1 cellular context compared by ENCODE assay signal in the genomic region with DNA sequence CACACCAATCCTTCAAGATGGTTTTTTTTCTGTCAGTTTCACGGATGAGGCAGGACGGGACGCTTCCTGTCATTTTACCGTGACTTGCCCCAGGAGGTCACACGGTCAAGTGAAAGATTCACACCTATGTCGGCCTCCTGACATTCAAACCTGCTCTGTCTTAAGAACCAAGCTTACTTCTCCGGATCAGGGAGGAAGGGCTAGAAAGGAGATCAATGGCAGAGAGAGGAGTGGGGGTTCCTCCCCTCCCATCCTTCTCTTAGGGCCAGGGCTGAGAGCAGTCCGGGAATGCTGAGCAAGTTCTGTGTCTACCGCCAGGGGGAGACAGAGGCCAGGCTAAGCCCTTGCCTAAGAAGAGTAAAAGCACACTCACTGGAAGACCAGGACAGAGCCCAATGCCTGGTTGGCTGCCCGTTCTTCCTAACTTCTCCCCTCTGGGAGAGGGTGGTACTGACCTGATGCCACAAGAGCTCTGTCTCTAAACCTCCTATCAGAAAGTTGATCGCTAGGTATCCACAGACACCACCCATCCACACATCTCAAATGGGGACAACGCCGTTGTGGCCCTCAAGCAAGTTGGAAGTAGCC.
TF ChIP-seq lines count a peak whose summit lies in the region.

No MANE protein-coding gene starts in this region.

TF ChIP-seq in HEK293, 187 proteins besides CTCF, POLR2A, EP300 and RAD21 (continued from another document):
- TF ChIP-seq PRDM6 (tag by site-specific recombination; IDR thresholded peaks at IDR 0.05) (no peak), ZNF510 (tag by site-specific recombination; IDR thresholded peaks at IDR 0.05; ENCODE audit: insufficient replicate concordance) (no peak), ZNF621 (tag by site-specific recombination; IDR thresholded peaks at IDR 0.05) (no peak), ZNF768 (tag by site-specific recombination; IDR thresholded peaks at IDR 0.05) (no peak), ZNF529 (tag by site-specific recombination; IDR thresholded peaks at IDR 0.05; ENCODE audit: insufficient replicate concordance) (no peak), ZNF670 (tag by site-specific recombination; IDR thresholded peaks at IDR 0.05; ENCODE audit: low read depth) (no peak), ZNF391 (tag by site-specific recombination; IDR thresholded peaks at IDR 0.05; ENCODE audit: borderline replicate concordance, low read depth) (peak; percentile 43; the same call in 1 of the 2 replicates), ZNF571 (tag by site-specific recombination; IDR thresholded peaks at IDR 0.05) (no peak), ZNF747 (tag by site-specific recombination; IDR thresholded peaks at IDR 0.05) (no peak), KLF10 (tag by site-specific recombination; IDR thresholded peaks at IDR 0.05) (peak; percentile 18; the same call in 1 of the 2 replicates), WT1 (tag by site-specific recombination; IDR thresholded peaks at IDR 0.05) (peak; percentile 20; the same call in 1 of the 2 replicates), ZNF660 (tag by site-specific recombination; IDR thresholded peaks at IDR 0.05) (peak; percentile 87), ZNF341 (tag by site-specific recombination; IDR thresholded peaks at IDR 0.05; ENCODE audit: low read depth) (peak; percentile 71), ZBTB17 (tag by site-specific recombination; IDR thresholded peaks at IDR 0.05) (peak; percentile 60; the same call in 1 of the 2 replicates), GLI2 (tag by site-specific recombination; IDR thresholded peaks at IDR 0.05; ENCODE audit: borderline replicate concordance, low read depth) (no peak), ZBTB21 (tag by site-specific recombination; IDR thresholded peaks at IDR 0.05) (no peak), ZNF423 (tag by site-specific recombination; IDR thresholded peaks at IDR 0.05) (no peak), ZNF16 (tag by site-specific recombination; IDR thresholded peaks at IDR 0.05; ENCODE audit: low read depth) (no peak), ZNF292 (tag by site-specific recombination; IDR thresholded peaks at IDR 0.05; ENCODE audit: borderline replicate concordance, low read depth) (no peak), ZNF792 (tag by site-specific recombination; IDR thresholded peaks at IDR 0.05) (no peak), ZNF76 (tag by site-specific recombination; IDR thresholded peaks at IDR 0.05; ENCODE audit: borderline replicate concordance, low read depth) (peak; percentile 41; the same call in 1 of the 2 replicates), ZNF561 (tag by site-specific recombination; IDR thresholded peaks at IDR 0.05; ENCODE audit: borderline replicate concordance) (no peak), ZNF2 (tag by site-specific recombination; IDR thresholded peaks at IDR 0.05) (peak; percentile 49; the same call in 1 of the 2 replicates), ZNF324 (tag by site-specific recombination; IDR thresholded peaks at IDR 0.05) (no peak), SCRT1 (tag by site-specific recombination; IDR thresholded peaks at IDR 0.05; ENCODE audit: borderline replicate concordance) (no peak), ZNF518A (tag by site-specific recombination; conservative IDR thresholded peaks at IDR 0.05; ENCODE audit: low read depth) (no peak), ZIC2 (tag by site-specific recombination; IDR thresholded peaks at IDR 0.05) (no peak), ZNF354C (tag by site-specific recombination; IDR thresholded peaks at IDR 0.05; ENCODE audit: borderline replicate concordance, low read depth) (no peak), ZNF223 (tag by site-specific recombination; IDR thresholded peaks at IDR 0.05) (no peak), ZNF433 (tag by site-specific recombination; IDR thresholded peaks at IDR 0.05; ENCODE audit: low read depth) (no peak), ZNF664 (tag by site-specific recombination; IDR thresholded peaks at IDR 0.05) (0 out of 2 replicates have a peak, but pooled peaks have one; percentile 17), ZBTB8A (tag by site-specific recombination; IDR thresholded peaks at IDR 0.05) (0 out of 2 replicates have a peak, but pooled peaks have one; percentile 24), SP7 (tag by site-specific recombination; IDR thresholded peaks at IDR 0.05) (peak; percentile 24; the same call in 1 of the 2 replicates), YY1 (tag by site-specific recombination; IDR thresholded peaks at IDR 0.05) (no peak), ZNF843 (tag by site-specific recombination; IDR thresholded peaks at IDR 0.05) (no peak)
- TF ChIP-seq, protein P1, sequence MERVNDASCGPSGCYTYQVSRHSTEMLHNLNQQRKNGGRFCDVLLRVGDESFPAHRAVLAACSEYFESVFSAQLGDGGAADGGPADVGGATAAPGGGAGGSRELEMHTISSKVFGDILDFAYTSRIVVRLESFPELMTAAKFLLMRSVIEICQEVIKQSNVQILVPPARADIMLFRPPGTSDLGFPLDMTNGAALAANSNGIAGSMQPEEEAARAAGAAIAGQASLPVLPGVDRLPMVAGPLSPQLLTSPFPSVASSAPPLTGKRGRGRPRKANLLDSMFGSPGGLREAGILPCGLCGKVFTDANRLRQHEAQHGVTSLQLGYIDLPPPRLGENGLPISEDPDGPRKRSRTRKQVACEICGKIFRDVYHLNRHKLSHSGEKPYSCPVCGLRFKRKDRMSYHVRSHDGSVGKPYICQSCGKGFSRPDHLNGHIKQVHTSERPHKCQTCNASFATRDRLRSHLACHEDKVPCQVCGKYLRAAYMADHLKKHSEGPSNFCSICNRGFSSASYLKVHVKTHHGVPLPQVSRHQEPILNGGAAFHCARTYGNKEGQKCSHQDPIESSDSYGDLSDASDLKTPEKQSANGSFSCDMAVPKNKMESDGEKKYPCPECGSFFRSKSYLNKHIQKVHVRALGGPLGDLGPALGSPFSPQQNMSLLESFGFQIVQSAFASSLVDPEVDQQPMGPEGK (tag by site-specific recombination; IDR thresholded peaks at IDR 0.05), result peak; percentile 64
- TF ChIP-seq, protein P2, sequence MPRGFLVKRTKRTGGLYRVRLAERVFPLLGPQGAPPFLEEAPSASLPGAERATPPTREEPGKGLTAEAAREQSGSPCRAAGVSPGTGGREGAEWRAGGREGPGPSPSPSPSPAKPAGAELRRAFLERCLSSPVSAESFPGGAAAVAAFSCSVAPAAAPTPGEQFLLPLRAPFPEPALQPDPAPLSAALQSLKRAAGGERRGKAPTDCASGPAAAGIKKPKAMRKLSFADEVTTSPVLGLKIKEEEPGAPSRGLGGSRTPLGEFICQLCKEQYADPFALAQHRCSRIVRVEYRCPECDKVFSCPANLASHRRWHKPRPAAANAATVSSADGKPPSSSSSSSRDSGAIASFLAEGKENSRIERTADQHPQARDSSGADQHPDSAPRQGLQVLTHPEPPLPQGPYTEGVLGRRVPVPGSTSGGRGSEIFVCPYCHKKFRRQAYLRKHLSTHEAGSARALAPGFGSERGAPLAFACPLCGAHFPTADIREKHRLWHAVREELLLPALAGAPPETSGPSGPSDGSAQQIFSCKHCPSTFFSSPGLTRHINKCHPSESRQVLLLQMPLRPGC (tag by site-specific recombination; IDR thresholded peaks at IDR 0.05), result no peak
